ENCODE assay signal across 1 cellular context in the genomic region with DNA sequence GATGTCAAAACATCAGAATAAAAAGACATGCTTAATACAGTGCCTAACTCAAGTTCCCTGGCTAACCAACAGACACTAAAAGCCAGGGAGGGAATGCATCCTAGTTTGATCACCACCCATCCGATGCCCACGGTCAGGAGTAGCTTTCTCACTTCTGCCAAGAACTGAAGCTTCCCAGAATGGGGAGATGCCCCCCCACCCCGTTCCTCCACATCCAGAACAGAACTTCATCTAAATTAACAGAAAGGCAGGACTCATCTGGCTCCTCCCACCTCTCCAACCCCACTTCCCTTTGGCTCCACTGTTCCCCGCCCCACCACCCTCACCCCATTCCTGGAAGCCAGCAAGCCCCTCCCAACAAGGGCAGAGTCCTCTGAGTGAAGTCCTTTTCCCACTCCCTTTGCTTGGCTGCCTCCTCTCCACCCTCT.
TF ChIP-seq lines count a peak whose summit lies in the region.

No MANE protein-coding gene starts in this region.

TF ChIP-seq in H1, 55 proteins besides CTCF, POLR2A, EP300 and RAD21:
- no peak for TF ChIP-seq FOSL1 (IDR thresholded peaks at IDR 0.05; ENCODE audit: insufficient read depth, low read depth, low read length)
- TF ChIP-seq BRCA1 (IDR thresholded peaks at IDR 0.05; ENCODE audit: low read depth, low read length): no peak
- no peak for TF ChIP-seq GTF2F1 (IDR thresholded peaks at IDR 0.05; ENCODE audit: borderline replicate concordance, low read depth, low read length)
- TF ChIP-seq ASH2L (IDR thresholded peaks at IDR 0.05; ENCODE audit: low read length): peak; percentile 45
TF ChIP-seq in H1: peak in this region for 1.
